Comparison of ENCODE assay signal across 8 cellular contexts in the genomic region with DNA sequence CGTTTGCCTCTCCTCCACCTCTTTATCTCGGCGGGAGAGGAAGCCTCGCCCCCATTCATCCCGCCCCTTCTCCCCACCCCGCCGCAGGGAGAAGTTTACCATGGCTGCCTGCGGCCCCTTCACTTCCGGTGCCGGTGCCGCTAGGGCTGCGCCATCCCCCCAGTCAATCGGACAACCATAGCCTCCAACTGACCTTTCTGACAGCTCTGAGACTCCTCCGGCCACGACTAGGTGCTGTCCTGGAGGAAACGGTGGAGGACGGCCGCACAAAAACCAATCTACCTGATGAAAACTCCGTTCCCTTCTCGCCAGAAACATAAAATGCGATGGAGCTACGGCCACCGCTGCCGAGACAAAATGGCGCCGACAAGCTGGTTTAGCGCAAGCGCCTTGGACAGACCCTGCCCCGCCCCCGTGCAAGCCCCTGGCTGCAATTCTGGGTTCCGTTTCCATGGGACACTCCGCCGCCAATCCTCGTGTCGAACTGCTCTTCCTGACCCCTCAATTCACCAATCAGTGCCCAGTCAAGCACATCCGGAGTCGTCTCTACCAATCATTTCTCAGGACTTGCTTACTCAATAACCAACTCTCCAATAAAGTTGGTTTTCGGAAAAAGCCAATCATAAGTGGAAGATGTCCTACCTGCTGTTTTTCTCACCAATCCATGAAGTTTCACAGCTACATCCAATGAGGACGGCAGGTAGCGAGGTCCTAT. TPM values are rescaled to one million over a fixed set of nuclear protein-coding genes. Genes with fewer than 3 reads are reported as not detected.
DNase-seq lines count a peak whose midpoint lies in the region; ATAC-seq and TF ChIP-seq lines count a peak whose summit lies in the region.

No MANE protein-coding gene starts in this region.

- peak overlapping the region; percentile 89 to 98 for H3K27ac ChIP-seq in thoracic aorta

- DNase-seq in GM04504 (ENCODE audit: low read depth) (peak; percentile 100), HFF-Myc (ENCODE audit: extremely low read depth, low read depth) (peak; percentile 100), NAMALWA (ENCODE audit: low spot score) (peak; percentile 97), SK-MEL-5 (ENCODE audit: low read depth, low spot score) (peak; percentile 100), glomerular visceral epithelial cell (ENCODE audit: extremely low spot score) (peak; percentile 100), omental fat pad (ENCODE audit: low spot score) (peak; percentile 80), thoracic aorta (ENCODE audit: low spot score) (peak; percentile 92)
- DNase-seq in activated naive CD4-positive, alpha-beta T cell treated with anti-CD3 and anti-CD28 coated beads, Interleukin-2, amount 50 U/mL, for 16 hours = peak; percentile 98

- no peaks in the 10 kb centered on the region for H3K27me3 ChIP-seq in thoracic aorta (replicated peaks; ENCODE audit: insufficient read depth)

- peak overlapping the region; percentile 91 for H3K4me3 ChIP-seq in HFF-Myc (replicated peaks; ENCODE audit: low read depth, low read length)
- peak overlapping the region; percentile 79 for H3K4me3 ChIP-seq in thoracic aorta

- TF ChIP-seq CTCF in HFF-Myc (IDR thresholded peaks at IDR 0.05; ENCODE audit: low read depth, low read length, missing control alignments) (no peak), omental fat pad (IDR thresholded peaks at IDR 0.05) (no peak), thoracic aorta (IDR thresholded peaks at IDR 0.05) (no peak)

- peaks cover 11 to 30% of the 10 kb centered on the region in 2 donors for H3K4me1 ChIP-seq in thoracic aorta (ENCODE audit: control insufficient read depth in 1 of 2, low read depth in 2 of 2)

- in situ Hi-C loops in SK-MEL-5 (cut with HindIII; ENCODE audit: low pct_unique_long_range_greater_than_20kb, low sequenced_read_pairs) = no loop called here

- H3K36me3 ChIP-seq in thoracic aorta = peaks cover 15% of the 10 kb centered on the region

- no peaks in the 10 kb centered on the region for H3K9me3 ChIP-seq in thoracic aorta

- ATAC-seq in omental fat pad (ENCODE audit: low FRiP score) = peak; percentile 98
- ATAC-seq in thoracic aorta (ENCODE audit: insufficient number of reproducible peaks, low FRiP score, low read depth) = peak; percentile 100

RNA-seq across cellular contexts. Expression of gene ARID4A, which starts 0.4 kb away (rescaled TPM):
- 4.1 and 4.9 TPM in 2 replicates for total RNA-seq in SK-MEL-5 (2014; rRNA removed; shearing (Covaris generic))
- 10.6 and 12.9 TPM in 2 replicates for polyA plus RNA-seq in SK-MEL-5 (2015; cell fraction: cytosol; rRNA removed)
- 31.0 and 86.5 TPM in 2 replicates for polyA plus RNA-seq in SK-MEL-5 (2015; cell fraction: nucleus; rRNA removed)
- total RNA-seq in omental fat pad = 10 to 100 TPM; 12.6 to 33.7 (median 18.5) TPM
- total RNA-seq in thoracic aorta = 10 to 100 TPM; 10.4 to 38.0 TPM

RNA-seq across cellular contexts. Expression of gene PSMA3, which starts 53.3 kb away (rescaled TPM):
- total RNA-seq in SK-MEL-5 (2014; rRNA removed; shearing (Covaris generic)) = 72.4 and 84.7 TPM in 2 replicates
- polyA plus RNA-seq in SK-MEL-5 (2015; cell fraction: cytosol; rRNA removed) = 131 and 176 TPM in 2 replicates
- polyA plus RNA-seq in SK-MEL-5 (2015; cell fraction: nucleus; rRNA removed) = 83.3 and 87.8 TPM in 2 replicates
- total RNA-seq in omental fat pad (100 to 1,000 TPM in 2 of 4 donors, 10 to 100 TPM in 2; 91.8 to 126 (median 107) TPM), thoracic aorta (10 to 100 TPM; 91.5 to 93.0 TPM)

Comparison
In these comparisons a context has a peak if more than half of its experiments do, and no peak if none do; other contexts are left out.
1. Peak in every context shown above with its lines: DNase-seq, ATAC-seq, H3K4me3 ChIP-seq and H3K27ac ChIP-seq.